17 cellular contexts compared by ENCODE assay signal in the genomic region with DNA sequence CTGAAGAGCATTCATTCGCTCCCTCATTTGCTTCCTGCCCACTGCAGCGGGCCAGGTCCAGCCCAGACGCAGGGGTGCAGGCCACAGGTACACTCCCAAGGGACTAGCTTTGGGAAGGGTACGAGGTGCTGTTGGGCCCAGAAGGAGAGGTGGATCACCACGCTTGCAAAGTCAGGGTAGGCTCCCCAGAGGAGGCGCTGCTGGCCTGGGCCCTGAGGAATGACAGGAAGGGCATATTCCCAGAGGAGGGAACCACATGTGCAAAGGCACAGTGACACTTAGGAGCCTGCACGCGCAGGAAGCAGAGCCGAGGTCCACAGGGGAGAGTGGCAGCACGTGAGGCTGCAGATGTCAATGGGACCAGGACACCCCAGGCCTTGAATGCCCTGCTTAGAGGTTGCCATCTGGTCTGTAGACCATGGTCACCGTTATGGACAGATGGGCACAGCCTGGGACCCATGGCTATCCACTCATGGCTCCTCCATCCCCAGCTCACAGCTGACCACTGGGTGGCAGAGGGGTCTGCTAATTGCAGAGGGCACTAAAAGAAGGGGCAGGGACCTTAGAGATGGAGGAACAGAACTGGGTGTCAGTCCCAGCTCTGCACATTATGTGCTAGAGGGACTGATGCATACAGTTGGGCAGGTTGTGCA. TPM values are rescaled to one million over a fixed set of nuclear protein-coding genes. Genes with fewer than 3 reads are reported as not detected.
DNase-seq lines count a peak whose midpoint lies in the region; ATAC-seq and TF ChIP-seq lines count a peak whose summit lies in the region.
"Had no signal": no experiment of that assay in that cellular context is flagged by ENCODE, and none has a peak within 500 bp of the region (broad histone marks: within the 10 kb centered on the region; RNA-seq: fewer than 3 reads in every experiment).

No MANE protein-coding gene starts in this region.

- H3K4me3 ChIP-seq in choroid plexus epithelial cell (ENCODE audit: low read depth, low read length) (no peak overlapping the region), mucosa of descending colon (no peak overlapping the region), vagina (no peak overlapping the region), MG63 (no peak overlapping the region)
- H3K4me3 ChIP-seq: lower lobe of right lung, psoas muscle had no signal

- H3K27ac ChIP-seq in vagina = peak overlapping the region; percentile 89
- H3K27ac ChIP-seq: lower lobe of right lung, psoas muscle had no signal

- H3K36me3 ChIP-seq in mucosa of descending colon (ENCODE audit: low read depth) (no peaks in the 10 kb centered on the region), vagina (no peaks in the 10 kb centered on the region), MG63 (no peaks in the 10 kb centered on the region)
- H3K36me3 ChIP-seq: lower lobe of right lung had no signal

- no peak for TF ChIP-seq POLR2A in vagina (IDR thresholded peaks at IDR 0.05)

- H3K4me1 ChIP-seq in mucosa of descending colon (ENCODE audit: low read depth) (no peaks in the 10 kb centered on the region), vagina (peaks cover 96% of the 10 kb centered on the region)

- H3K9me3 ChIP-seq in mucosa of descending colon (no peaks in the 10 kb centered on the region), vagina (no peaks in the 10 kb centered on the region), MG63 (no peaks in the 10 kb centered on the region)
- H3K9me3 ChIP-seq: lower lobe of right lung, psoas muscle had no signal

- intact Hi-C loops in Right ventricle myocardium inferior (cut with DNase I) (no loop called here), cardiac septum (cut with DNase I) (no loop called here), mucosa of descending colon (cut with DNase I, micrococcal nuclease) (no loop called here), vagina (cut with DNase I) (loop anchor here (10.0 kb wide), 1 partner anchor 127 kb away; no protein-coding TSS in a partner anchor)

- H3K27me3 ChIP-seq in vagina = no peaks in the 10 kb centered on the region
- no peaks in the 10 kb centered on the region for H3K27me3 ChIP-seq in MG63

- peak; percentile 40 for DNase-seq in Right ventricle myocardium inferior (ENCODE audit: missing footprints)
- no peak for DNase-seq in cardiac septum (ENCODE audit: low spot score)
- no peak for DNase-seq in choroid plexus epithelial cell (ENCODE audit: low read depth)
- DNase-seq in mucosa of descending colon = peak in 2 of 3 donors; percentile 22 to 45
- no peak for DNase-seq in vagina (ENCODE audit: extremely low spot score in 2 of 2)
- DNase-seq in medulla oblongata (ENCODE audit: extremely low spot score) = no peak
- no peak for DNase-seq in MG63
- DNase-seq: activated CD4-positive, CD25-positive, alpha-beta regulatory T cell treated with anti-CD3 and anti-CD28 coated beads, Interleukin-2, amount 50 U/mL, for 72 hours; central memory CD4-positive, alpha-beta T cell; lower lobe of right lung; naive thymus-derived CD4-positive, alpha-beta T cell; NCI-H1930; stimulated activated naive CD4-positive, alpha-beta T cell treated with Interleukin-2 at 50 U/mL for 16 hours had no signal

- ATAC-seq in Right ventricle myocardium inferior (no peak), mucosa of descending colon (no peak), HG03342 (IDR thresholded peaks at IDR 0.05; ENCODE audit: unreplicated experiment) (no peak)
- ATAC-seq: activated T-helper 17 cell treated with anti-CD3 and anti-CD28 coated beads, Interleukin-2, amount 50 U/mL, for 72 hours; naive thymus-derived CD4-positive, alpha-beta T cell had no signal

- TF ChIP-seq CTCF in choroid plexus epithelial cell (conservative IDR thresholded peaks at IDR 0.05; ENCODE audit: low read depth, low read length) (peak; percentile 28), mucosa of descending colon (IDR thresholded peaks at IDR 0.05) (no peak), vagina (IDR thresholded peaks at IDR 0.05) (no peak)

RNA-seq across cellular contexts. Expression of gene HTRA3, which starts 7.9 kb away (rescaled TPM):
- total RNA-seq in Right ventricle myocardium inferior = 131 TPM
- 50.8 TPM for total RNA-seq in cardiac septum
- total RNA-seq in mucosa of descending colon = 10 to 100 TPM in 1 of 3 donors, 1 to 10 TPM in 2; 2.5 to 18.5 (median 4.2) TPM
- 33.1 TPM for total RNA-seq in vagina
- total RNA-seq in MG63 (2014; rRNA removed; shearing (Covaris generic); ENCODE audit: low replicate concordance) = 0.15 and 1.3 TPM in 2 replicates
- total RNA-seq: activated T-helper 17 cell treated with anti-CD3 and anti-CD28 coated beads, Interleukin-2, amount 50 U/mL, for 72 hours; naive thymus-derived CD4-positive, alpha-beta T cell; NCI-H460 had no signal

Comparison
In these comparisons a context has a peak if more than half of its experiments do, and no peak if none do; other contexts are left out.
1. DNase-seq: peak in Right ventricle myocardium inferior (single experiment) and mucosa of descending colon (2 of 3); none in cardiac septum (single experiment), choroid plexus epithelial cell (single experiment), vagina (0 of 2), medulla oblongata (single experiment) and MG63 (single experiment).